24 cellular contexts compared by ENCODE assay signal in genomic region chr1:162535501-162535900, GRCh38.
"Had no signal": no experiment of that assay in that cellular context is flagged by ENCODE, and none has a peak within 500 bp of the region (broad histone marks: within the 10 kb centered on the region; RNA-seq: fewer than 3 reads in every experiment).

No MANE protein-coding gene starts in this region.

- H3K27me3 ChIP-seq: body of pancreas, cardiac muscle cell, gastrocnemius medialis, pancreas, right atrium auricular region had no signal

- DNase-seq: activated CD4-positive, alpha-beta memory T cell treated with anti-CD3 and anti-CD28 coated beads, Interleukin-2, amount 10 ng/mL, durations not matched to agents 7 days and 5 days; activated CD4-positive, alpha-beta T cell treated with anti-CD3 and anti-CD28 coated beads, Interleukin-2, amount 10 ng/mL, durations not matched to agents 24 days and 14 days; activated effector memory CD4-positive, alpha-beta T cell treated with anti-CD3 and anti-CD28 coated beads, Interleukin-2, amount 50 U/mL, for 16 hours; activated naive CD4-positive, alpha-beta T cell treated with anti-CD3 and anti-CD28 coated beads, Interleukin-2, amount 50 U/mL, for 16 hours; activated naive CD8-positive, alpha-beta T cell treated with anti-CD3 and anti-CD28 coated beads, Interleukin-2, amount 50 U/mL, for 24 hours; activated T-cell treated with anti-CD3 and anti-CD28 coated beads for 4 hours; body of pancreas; erythroblast; gastrocnemius medialis; hippocampal formation; kidney glomerular epithelial cell; left ventricle myocardium inferior; mammary epithelial cell; midbrain; natural killer cell; pancreas; psoas muscle; stimulated activated CD4-positive, alpha-beta T cell treated with anti-CD3 and anti-CD28 coated beads, Interleukin-4, amount 100 ng/mL, for 24 hours; stimulated activated naive CD4-positive, alpha-beta T cell treated with Interleukin-2 at 50 U/mL for 16 hours had no signal

- H3K27ac ChIP-seq: body of pancreas, cardiac muscle cell, gastrocnemius medialis, left ventricle myocardium inferior, pancreas, psoas muscle, right atrium auricular region, thoracic aorta, VCaP had no signal

- H3K4me3 ChIP-seq: body of pancreas, cardiac muscle cell, gastrocnemius medialis, left ventricle myocardium inferior, pancreas, psoas muscle, right atrium auricular region, thoracic aorta had no signal

- ATAC-seq: activated CD4-positive, CD25-positive, alpha-beta regulatory T cell treated with anti-CD3 and anti-CD28 coated beads, Interleukin-2, amount 50 U/mL, for 24 hours; activated naive CD8-positive, alpha-beta T cell treated with anti-CD3 and anti-CD28 coated beads, Interleukin-2, amount 50 U/mL, for 24 hours; body of pancreas; gastrocnemius medialis; natural killer cell; pancreas; psoas muscle had no signal

- H3K4me1 ChIP-seq: body of pancreas, gastrocnemius medialis, left ventricle myocardium inferior, pancreas, psoas muscle, right atrium auricular region had no signal

- H3K36me3 ChIP-seq: cardiac muscle cell, gastrocnemius medialis, left ventricle myocardium inferior, pancreas, right atrium auricular region, thoracic aorta had no signal

- H3K9me3 ChIP-seq: body of pancreas, gastrocnemius medialis, left ventricle myocardium inferior, pancreas, psoas muscle, right atrium auricular region, thoracic aorta had no signal
